In the genomic region with DNA sequence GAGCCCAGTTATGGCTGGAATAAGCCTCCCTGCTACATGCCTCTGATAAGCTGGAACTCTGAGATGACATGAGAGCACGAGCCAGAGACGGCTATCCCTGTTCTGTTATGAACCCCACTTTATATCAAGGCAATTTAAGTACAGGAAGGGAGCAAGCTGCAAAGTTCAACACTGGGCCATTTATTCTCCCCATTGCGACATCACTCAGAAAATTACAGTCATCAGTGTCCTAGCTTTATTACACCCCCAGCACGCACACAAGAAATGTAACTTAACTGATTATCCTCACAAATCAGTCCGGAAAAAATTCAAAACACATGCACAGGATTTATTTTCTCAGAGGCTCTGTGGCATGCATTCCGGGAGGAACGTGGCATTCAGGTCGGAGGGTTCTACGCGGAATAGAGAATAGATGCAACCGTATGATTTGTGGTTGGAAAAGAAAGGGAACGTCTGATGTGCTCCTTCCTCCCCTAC, we compare ENCODE assay signal across 8 cellular contexts.
DNase-seq lines count a peak whose midpoint lies in the region; ATAC-seq and TF ChIP-seq lines count a peak whose summit lies in the region.

No MANE protein-coding gene starts in this region.

- H3K36me3 Mint-ChIP-seq in activated CD4-positive, alpha-beta T cell treated with anti-CD3 and anti-CD28 coated beads, Interleukin-2, amount 10 ng/mL, durations not matched to agents 24 days and 14 days (ENCODE audit: low read depth), result peaks cover 11% of the 10 kb centered on the region
- peaks cover 20% of the 10 kb centered on the region for H3K36me3 Mint-ChIP-seq in activated CD4-positive, alpha-beta memory T cell treated with anti-CD3 and anti-CD28 coated beads for 36 hours
- no peaks in the 10 kb centered on the region for H3K36me3 Mint-ChIP-seq in glutamatergic neuron (ENCODE audit: unreplicated experiment)
- peaks cover 41% of the 10 kb centered on the region for H3K36me3 Mint-ChIP-seq in stimulated activated effector memory CD8-positive, alpha-beta T cell treated with anti-CD3 and anti-CD28 coated beads, Interleukin-12 subunit alpha, Interleukin-12 subunit beta, amount 100 ng/mL, for 72 hours

- CTCF ChIA-PET in activated CD4-positive, alpha-beta memory T cell treated with anti-CD3 and anti-CD28 coated beads for 36 hours (lab: Charles Lee), result interaction anchor here (0.6 to 5.3 kb wide), 25 partner anchors 9 to 762 kb away, joined by 3 to 63 read pairs (median 4); no protein-coding TSS in a partner anchor

- H3K4me3 Mint-ChIP-seq in activated CD4-positive, alpha-beta T cell treated with anti-CD3 and anti-CD28 coated beads, Interleukin-2, amount 10 ng/mL, durations not matched to agents 24 days and 14 days, result peak overlapping the region; percentile 91
- peak overlapping the region; percentile 80 for H3K4me3 Mint-ChIP-seq in activated CD4-positive, alpha-beta memory T cell treated with anti-CD3 and anti-CD28 coated beads for 36 hours
- peak overlapping the region; percentile 75 for H3K4me3 Mint-ChIP-seq in glutamatergic neuron (ENCODE audit: unreplicated experiment)
- H3K4me3 Mint-ChIP-seq in stimulated activated effector memory CD8-positive, alpha-beta T cell treated with anti-CD3 and anti-CD28 coated beads, Interleukin-12 subunit alpha, Interleukin-12 subunit beta, amount 100 ng/mL, for 72 hours, result peak overlapping the region; percentile 90

- H3K27ac Mint-ChIP-seq in activated CD4-positive, alpha-beta T cell treated with anti-CD3 and anti-CD28 coated beads, Interleukin-2, amount 10 ng/mL, durations not matched to agents 24 days and 14 days, result peak overlapping the region; percentile 95
- peak overlapping the region; percentile 88 for H3K27ac Mint-ChIP-seq in activated CD4-positive, alpha-beta memory T cell treated with anti-CD3 and anti-CD28 coated beads for 36 hours
- no peak overlapping the region for H3K27ac Mint-ChIP-seq in glutamatergic neuron (ENCODE audit: unreplicated experiment)
- peak overlapping the region; percentile 95 for H3K27ac Mint-ChIP-seq in stimulated activated effector memory CD8-positive, alpha-beta T cell treated with anti-CD3 and anti-CD28 coated beads, Interleukin-12 subunit alpha, Interleukin-12 subunit beta, amount 100 ng/mL, for 72 hours

- DNase-seq in activated CD4-positive, alpha-beta T cell treated with anti-CD3 and anti-CD28 coated beads, Interleukin-2, amount 10 ng/mL, durations not matched to agents 24 days and 14 days, result no peak
- no peak for DNase-seq in activated CD4-positive, alpha-beta T cell treated with anti-CD3 and anti-CD28 coated beads for 1 hour
- no peak for DNase-seq in activated CD4-positive, alpha-beta memory T cell treated with anti-CD3 and anti-CD28 coated beads for 36 hours
- no peak for DNase-seq in glutamatergic neuron
- no peak for DNase-seq in stimulated activated effector memory CD8-positive, alpha-beta T cell treated with anti-CD3 and anti-CD28 coated beads, Interleukin-12 subunit alpha, Interleukin-12 subunit beta, amount 100 ng/mL, for 72 hours (ENCODE audit: low spot score in 2 of 2)
- no peak for DNase-seq in stimulated activated CD4-positive, alpha-beta T cell treated with anti-CD3 and anti-CD28 coated beads, Interleukin-4, amount 100 ng/mL, for 24 hours
- DNase-seq in activated CD4-positive, CD25-positive, alpha-beta regulatory T cell (lab: John Stamatoyannopoulos, UW), result no peak

- POLR2A ChIA-PET in activated CD4-positive, alpha-beta memory T cell treated with anti-CD3 and anti-CD28 coated beads for 36 hours (lab: Charles Lee), result interaction anchor here (0.8 to 1.5 kb wide), 6 partner anchors 11 to 258 kb away, joined by 3 to 8 read pairs (median 4); no protein-coding TSS in a partner anchor

- TF ChIP-seq CTCF in glutamatergic neuron (IDR thresholded peaks at IDR 0.05; ENCODE audit: partially characterized antibody, unreplicated experiment), result no peak

- H3K27me3 Mint-ChIP-seq in activated CD4-positive, alpha-beta T cell treated with anti-CD3 and anti-CD28 coated beads, Interleukin-2, amount 10 ng/mL, durations not matched to agents 24 days and 14 days, result no peaks in the 10 kb centered on the region
- H3K27me3 Mint-ChIP-seq in activated CD4-positive, alpha-beta memory T cell treated with anti-CD3 and anti-CD28 coated beads for 36 hours, result no peaks in the 10 kb centered on the region
- peaks cover 10% of the 10 kb centered on the region for H3K27me3 Mint-ChIP-seq in glutamatergic neuron (ENCODE audit: unreplicated experiment)

- no peak for ATAC-seq in stimulated activated effector memory CD8-positive, alpha-beta T cell treated with anti-CD3 and anti-CD28 coated beads, Interleukin-12 subunit alpha, Interleukin-12 subunit beta, amount 100 ng/mL, for 72 hours
- no peak for ATAC-seq in GM19463 (IDR thresholded peaks at IDR 0.05; ENCODE audit: unreplicated experiment)

- intact Hi-C loops in activated CD4-positive, alpha-beta T cell treated with anti-CD3 and anti-CD28 coated beads, Interleukin-2, amount 10 ng/mL, durations not matched to agents 24 days and 14 days (cut with micrococcal nuclease), result loop anchor here (1.0 to 10.0 kb wide), 6 partner anchors 70 to 1257 kb away; no protein-coding TSS in a partner anchor
- intact Hi-C loops in activated CD4-positive, alpha-beta memory T cell treated with anti-CD3 and anti-CD28 coated beads for 36 hours (cut with micrococcal nuclease), result loop anchor here (1.0 to 10.0 kb wide), 8 partner anchors 59 to 1007 kb away; a partner anchor contains a TSS

- no peaks in the 10 kb centered on the region for H3K9me3 Mint-ChIP-seq in activated CD4-positive, alpha-beta T cell treated with anti-CD3 and anti-CD28 coated beads, Interleukin-2, amount 10 ng/mL, durations not matched to agents 24 days and 14 days
- no peaks in the 10 kb centered on the region for H3K9me3 Mint-ChIP-seq in activated CD4-positive, alpha-beta memory T cell treated with anti-CD3 and anti-CD28 coated beads for 36 hours
- peaks cover 11% of the 10 kb centered on the region for H3K9me3 Mint-ChIP-seq in glutamatergic neuron (ENCODE audit: unreplicated experiment)
- no peaks in the 10 kb centered on the region for H3K9me3 Mint-ChIP-seq in stimulated activated effector memory CD8-positive, alpha-beta T cell treated with anti-CD3 and anti-CD28 coated beads, Interleukin-12 subunit alpha, Interleukin-12 subunit beta, amount 100 ng/mL, for 72 hours

- H3K4me1 Mint-ChIP-seq in activated CD4-positive, alpha-beta T cell treated with anti-CD3 and anti-CD28 coated beads, Interleukin-2, amount 10 ng/mL, durations not matched to agents 24 days and 14 days, result peaks cover 35% of the 10 kb centered on the region
- peaks cover 32% of the 10 kb centered on the region for H3K4me1 Mint-ChIP-seq in activated CD4-positive, alpha-beta memory T cell treated with anti-CD3 and anti-CD28 coated beads for 36 hours (ENCODE audit: low read depth)
- peaks cover 7% of the 10 kb centered on the region for H3K4me1 Mint-ChIP-seq in glutamatergic neuron (ENCODE audit: low read depth, unreplicated experiment)
- H3K4me1 Mint-ChIP-seq in stimulated activated effector memory CD8-positive, alpha-beta T cell treated with anti-CD3 and anti-CD28 coated beads, Interleukin-12 subunit alpha, Interleukin-12 subunit beta, amount 100 ng/mL, for 72 hours, result peaks cover 42% of the 10 kb centered on the region
